ENCODE assay signal across 8 cellular contexts in genomic region chr19:11339254-11340098, GRCh38. TPM values are rescaled to one million over a fixed set of nuclear protein-coding genes. Genes with fewer than 3 reads are reported as not detected.
DNase-seq lines count a peak whose midpoint lies in the region; ATAC-seq lines count a peak whose summit lies in the region.

A gene with protein sequence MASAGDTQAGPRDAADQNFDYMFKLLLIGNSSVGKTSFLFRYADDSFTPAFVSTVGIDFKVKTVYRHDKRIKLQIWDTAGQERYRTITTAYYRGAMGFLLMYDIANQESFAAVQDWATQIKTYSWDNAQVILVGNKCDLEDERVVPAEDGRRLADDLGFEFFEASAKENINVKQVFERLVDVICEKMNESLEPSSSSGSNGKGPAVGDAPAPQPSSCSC (minus strand): TSS chr19:11339657. CDS start chr19:11337399, 2,258 bp downstream.

- H3K27ac ChIP-seq in cingulate gyrus (ENCODE audit: low read depth, low read length): peak within 1 kb of the TSS; percentile 85

- peaks cover 4% of the 10 kb centered on the region; the same call in 1 of the 2 replicates for H3K4me1 ChIP-seq in ES-I3 (ENCODE audit: insufficient read depth, low read length)

- H3K4me1 Mint-ChIP-seq in activated CD4-positive, alpha-beta T cell treated with anti-CD3 and anti-CD28 coated beads for 36 hours: peaks cover 23% of the 10 kb centered on the region

- DNase-seq in NCI-H510A treated with DMSO at 0.1 percent for 48 hours (lab: John Stamatoyannopoulos, UW) (peak; percentile 90), kidney glomerular epithelial cell (lab: John Stamatoyannopoulos, UW) (peak; percentile 74), GOT3 (lab: John Stamatoyannopoulos, UW) (no peak)
- peak; percentile 93 for DNase-seq in activated CD4-positive, alpha-beta T cell treated with anti-CD3 and anti-CD28 coated beads for 36 hours
- DNase-seq in stimulated activated CD4-positive, alpha-beta T cell treated with anti-CD3 and anti-CD28 coated beads, Interleukin-15, amount 100 ng/mL, for 24 hours: peak; percentile 93

- no peaks in the 10 kb centered on the region for H3K9me3 ChIP-seq in ES-I3 (ENCODE audit: control insufficient read depth, insufficient read depth, low read length)

- H3K36me3 Mint-ChIP-seq in activated CD4-positive, alpha-beta T cell treated with anti-CD3 and anti-CD28 coated beads for 36 hours (ENCODE audit: low read depth): peaks cover 17% of the 10 kb centered on the region

- POLR2A ChIA-PET in activated CD4-positive, alpha-beta T cell treated with anti-CD3 and anti-CD28 coated beads for 36 hours (lab: Charles Lee): interaction anchor here (0.9 kb wide), 1 partner anchor 36 kb away, joined by 3 read pairs; the partner anchor contains the start of gene SWSAP1

- H3K27me3 Mint-ChIP-seq in activated CD4-positive, alpha-beta T cell treated with anti-CD3 and anti-CD28 coated beads for 36 hours: no peaks in the 10 kb centered on the region

- peaks cover 5% of the 10 kb centered on the region; the same call in 1 of the 2 replicates for H3K36me3 ChIP-seq in ES-I3 (ENCODE audit: insufficient read depth, low read length)

- intact Hi-C loops in activated CD4-positive, alpha-beta T cell treated with anti-CD3 and anti-CD28 coated beads for 36 hours (cut with DNase I, micrococcal nuclease): loop anchor here in 1 of 2 experiments (1.0 to 5.0 kb wide), 4 partner anchors 16 to 142 kb away; partner anchors contain the start of genes KANK2, ODAD3, PLPPR2 and PRKCSH

- H3K4me3 Mint-ChIP-seq in activated CD4-positive, alpha-beta T cell treated with anti-CD3 and anti-CD28 coated beads for 36 hours: peak within 1 kb of the TSS; percentile 72

- CTCF ChIA-PET in activated CD4-positive, alpha-beta T cell treated with anti-CD3 and anti-CD28 coated beads for 36 hours (lab: Charles Lee): interaction anchor here (0.5 to 1.6 kb wide), 7 partner anchors 30 to 308 kb away, joined by 3 to 5 read pairs (median 4); no protein-coding TSS in a partner anchor

- no peak within 1 kb of the TSS for H3K27ac Mint-ChIP-seq in activated CD4-positive, alpha-beta T cell treated with anti-CD3 and anti-CD28 coated beads for 36 hours

- peak; percentile 69 for ATAC-seq in HG03064 (IDR thresholded peaks at IDR 0.05; ENCODE audit: low read depth, unreplicated experiment)
- ATAC-seq in activated CD4-positive, alpha-beta T cell treated with anti-CD3 and anti-CD28 coated beads for 36 hours: peak; percentile 99

- peaks cover 4% of the 10 kb centered on the region for H3K9me3 Mint-ChIP-seq in activated CD4-positive, alpha-beta T cell treated with anti-CD3 and anti-CD28 coated beads for 36 hours (ENCODE audit: low read depth)

- H3K9ac ChIP-seq in ES-I3 (ENCODE audit: low read depth, low read length): peak within 1 kb of the TSS; percentile 58

RNA-seq across cellular contexts. Expression of the gene that starts here (rescaled TPM):
- 1 to 10 TPM; 7.5 to 8.9 TPM for total RNA-seq in activated CD4-positive, alpha-beta T cell treated with anti-CD3 and anti-CD28 coated beads for 36 hours
